ENCODE assay signal across 1 cellular context in genomic region chr9:132670359-132670815, GRCh38.
TF ChIP-seq lines count a peak whose summit lies in the region.

GTF3C4 (plus strand) TSS chr9:132670464; CDS start chr9:132670599, 135 bp downstream.

TF ChIP-seq in SK-N-SH, 30 proteins besides CTCF, POLR2A, EP300 and RAD21 (continued from another document):
- no peak for TF ChIP-seq REST (IDR thresholded peaks at IDR 0.05; ENCODE audit: low read depth, low read length)
- no peak for TF ChIP-seq PBX3 (IDR thresholded peaks at IDR 0.05)
- TF ChIP-seq SMC3 (IDR thresholded peaks at IDR 0.05; ENCODE audit: low read depth, low read length): no peak
- TF ChIP-seq RCOR1 (IDR thresholded peaks at IDR 0.05; ENCODE audit: low read length): no peak
- TF ChIP-seq ELF1 (IDR thresholded peaks at IDR 0.05): no peak
